11 cellular contexts compared by ENCODE assay signal in genomic region chr10:77007836-77008235, GRCh38.
DNase-seq lines count a peak whose midpoint lies in the region; ATAC-seq, FAIRE-seq and TF ChIP-seq lines count a peak whose summit lies in the region.
"Had no signal": no experiment of that assay in that cellular context is flagged by ENCODE, and none has a peak within 500 bp of the region (broad histone marks: within the 10 kb centered on the region; RNA-seq: fewer than 3 reads in every experiment).

No MANE protein-coding gene starts in this region.

- H3K9me2 ChIP-seq in GM23248 (ENCODE audit: insufficient read depth), result no peaks in the 10 kb centered on the region

- no peaks in the 10 kb centered on the region for H3K79me2 ChIP-seq in GM23248 (ENCODE audit: insufficient read depth)

- H3K27me3 ChIP-seq in GM23248 (replicated peaks; ENCODE audit: insufficient read depth), result no peaks in the 10 kb centered on the region
- H3K27me3 ChIP-seq in pancreas, result no peaks in the 10 kb centered on the region
- H3K27me3 ChIP-seq: SJCRH30 had no signal

- peaks cover 5% of the 10 kb centered on the region for H3K9me3 ChIP-seq in GM23248 (ENCODE audit: low read depth)
- no peaks in the 10 kb centered on the region for H3K9me3 ChIP-seq in pancreas
- H3K9me3 ChIP-seq: SJCRH30 had no signal

- H3K4me1 ChIP-seq in GM23248 (ENCODE audit: insufficient read depth) (peaks cover 10% of the 10 kb centered on the region), pancreas (no peaks in the 10 kb centered on the region)
- H3K4me1 ChIP-seq: SJCRH30 had no signal

- no peaks in the 10 kb centered on the region for H4K20me1 ChIP-seq in GM23248 (ENCODE audit: insufficient read depth)

- H3K4me2 ChIP-seq in GM23248 (ENCODE audit: unreplicated experiment), result no peak overlapping the region

- intact Hi-C loops in pancreas (cut with DNase I), result no loop called here

- no peak for FAIRE-seq in pancreas (lab: Jason Lieb, UNC)

- H2AFZ ChIP-seq in GM23248, result no peak overlapping the region

- no peak for TF ChIP-seq CTCF in GM12865 (IDR thresholded peaks at IDR 0.05; ENCODE audit: insufficient read depth, low read depth, low read length, missing control alignments)
- no peak for TF ChIP-seq CTCF in pancreas (IDR thresholded peaks at IDR 0.05)

- H3K9ac ChIP-seq in GM23248, result no peak overlapping the region

- peak; percentile 44 for DNase-seq in GM12865 (ENCODE audit: low read depth)
- no peak for DNase-seq in mucosa of gallbladder (ENCODE audit: low spot score)
- DNase-seq in stimulated activated CD4-positive, alpha-beta T cell treated with anti-CD3 and anti-CD28 coated beads, Interleukin-4, amount 100 ng/mL, for 24 hours, result no peak
- DNase-seq in GM23248, result no peak
- no peak for DNase-seq in pancreas
- DNase-seq: central memory CD4-positive, alpha-beta T cell; NCI-H446 had no signal

- in situ Hi-C loops in GM23248 (cut with MboI), result no loop called here

- 83 to 84% methylated on average over 5 of the region's 5 CpGs for WGBS in GM23248 (ENCODE audit: low coverage in 1 of 2, low lambda C conversion rate in 2 of 2, missing lambda C conversion rate in 2 of 2), 2 experiments
- WGBS in pancreas, 2 donors, result 74 to 83% methylated on average over 5 of the region's 5 CpGs

- H3F3A ChIP-seq in GM23248 (ENCODE audit: insufficient read depth), result peaks cover 7% of the 10 kb centered on the region

- H3K36me3 ChIP-seq in GM23248 (ENCODE audit: low read depth), result no peaks in the 10 kb centered on the region
- H3K36me3 ChIP-seq in pancreas, result no peaks in the 10 kb centered on the region
- H3K36me3 ChIP-seq: SJCRH30 had no signal

- H3K27ac ChIP-seq in GM23248 (no peak overlapping the region), pancreas (no peak overlapping the region)
- H3K27ac ChIP-seq: SJCRH30 had no signal

- H3K4me3 ChIP-seq in GM12865 (ENCODE audit: low read depth, low read length), result no peak overlapping the region
- H3K4me3 ChIP-seq in GM23248, result no peak overlapping the region
- H3K4me3 ChIP-seq in pancreas, result no peak overlapping the region
- H3K4me3 ChIP-seq: SJCRH30 had no signal

- ATAC-seq in GM19372 (IDR thresholded peaks at IDR 0.05; ENCODE audit: low read depth, unreplicated experiment) (peak; percentile 47), HG02798 (IDR thresholded peaks at IDR 0.05; ENCODE audit: poor library complexity, unreplicated experiment) (peak; percentile 89), HG03520 (IDR thresholded peaks at IDR 0.05; ENCODE audit: unreplicated experiment) (peak; percentile 87), pancreas (no peak)

Comparison
In these comparisons a context has a peak if more than half of its experiments do, and no peak if none do; other contexts are left out.
1. ATAC-seq: peak in GM19372 (single experiment), HG02798 (single experiment) and HG03520 (single experiment); none in pancreas (0 of 4).